Comparison of ENCODE assay signal across 2 cellular contexts in the genomic region with DNA sequence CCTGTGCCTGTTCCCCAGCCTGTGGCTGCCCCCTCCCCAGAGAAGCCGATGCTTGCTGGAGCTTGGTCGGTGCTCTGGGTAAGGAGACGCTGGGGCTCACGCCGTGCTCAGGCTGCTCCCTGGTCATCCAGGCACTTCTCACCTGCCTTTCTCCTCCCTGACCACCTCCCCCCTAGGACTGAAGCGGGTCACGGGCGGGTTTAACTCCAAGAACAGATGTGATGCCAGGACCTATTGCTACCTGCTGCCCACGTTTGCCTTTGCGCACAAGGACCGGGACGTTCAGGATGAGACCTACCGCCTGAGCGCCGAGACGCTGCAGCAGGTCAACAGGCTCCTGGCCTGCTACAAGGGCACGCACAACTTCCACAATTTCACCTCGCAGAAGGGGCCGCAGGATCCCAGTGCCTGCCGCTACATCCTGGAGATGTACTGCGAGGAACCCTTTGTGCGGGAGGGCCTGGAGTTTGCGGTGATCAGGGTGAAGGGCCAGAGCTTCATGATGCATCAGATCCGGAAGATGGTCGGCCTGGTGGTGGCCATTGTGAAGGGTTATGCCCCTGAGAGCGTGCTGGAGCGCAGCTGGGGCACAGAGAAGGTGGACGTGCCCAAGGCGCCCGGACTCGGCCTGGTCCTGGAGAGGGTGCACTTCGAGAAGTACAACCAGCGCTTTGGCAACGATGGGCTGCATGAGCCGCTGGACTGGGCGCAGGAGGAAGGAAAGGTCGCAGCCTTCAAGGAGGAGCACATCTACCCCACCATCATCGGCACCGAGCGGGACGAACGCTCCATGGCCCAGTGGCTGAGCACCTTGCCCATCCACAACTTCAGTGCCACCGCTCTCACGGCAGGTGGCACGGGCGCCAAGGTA.
TF ChIP-seq lines count a peak whose summit lies in the region.

No MANE protein-coding gene starts in this region.

TF ChIP-seq in K562, 482 proteins besides CTCF, POLR2A, EP300 and RAD21:
- 0 out of 2 replicates have a peak, but pooled peaks have one; percentile 39 for TF ChIP-seq RBFOX2 (IDR thresholded peaks at IDR 0.05; ENCODE audit: low read depth, low read length)
- TF ChIP-seq HNRNPK (IDR thresholded peaks at IDR 0.05; ENCODE audit: low read depth, low read length, poor library complexity, severe bottlenecking), result no peak
- no peak for TF ChIP-seq TSHZ1 (CRISPR knock-in tag; IDR thresholded peaks at IDR 0.05)
- TF ChIP-seq POLR2G (IDR thresholded peaks at IDR 0.05; ENCODE audit: low read depth, low read length), result peak; percentile 56

TF ChIP-seq in HepG2, 621 proteins besides CTCF, POLR2A, EP300 and RAD21:
- TF ChIP-seq KAT7 (CRISPR knock-in tag; IDR thresholded peaks at IDR 0.05; ENCODE audit: borderline replicate concordance) (no peak), ZNF687 (CRISPR knock-in tag; IDR thresholded peaks at IDR 0.05) (0 out of 2 replicates have a peak, but pooled peaks have one; percentile 11), ZNF574 (CRISPR knock-in tag; IDR thresholded peaks at IDR 0.05) (no peak), AGO2 (optimal IDR thresholded peaks at IDR 0.05; ENCODE audit: low read depth, low read length) (peak; percentile 95), ZNF468 (CRISPR knock-in tag; IDR thresholded peaks at IDR 0.05) (no peak), HOXA9 (CRISPR knock-in tag; IDR thresholded peaks at IDR 0.05; ENCODE audit: borderline replicate concordance) (no peak), RBFOX2 (IDR thresholded peaks at IDR 0.05; ENCODE audit: low read depth, low read length) (peak; percentile 60), IRF1 (CRISPR knock-in tag; IDR thresholded peaks at IDR 0.05; ENCODE audit: low read depth) (no peak), RBM22 (optimal IDR thresholded peaks at IDR 0.05; ENCODE audit: low read length) (peak; percentile 9), ZNF276 (CRISPR knock-in tag; IDR thresholded peaks at IDR 0.05; ENCODE audit: low read depth) (no peak), MZF1 (CRISPR knock-in tag; IDR thresholded peaks at IDR 0.05; ENCODE audit: borderline replicate concordance) (no peak), ZNF44 (CRISPR knock-in tag; IDR thresholded peaks at IDR 0.05) (no peak)
- TF ChIP-seq, protein P1, sequence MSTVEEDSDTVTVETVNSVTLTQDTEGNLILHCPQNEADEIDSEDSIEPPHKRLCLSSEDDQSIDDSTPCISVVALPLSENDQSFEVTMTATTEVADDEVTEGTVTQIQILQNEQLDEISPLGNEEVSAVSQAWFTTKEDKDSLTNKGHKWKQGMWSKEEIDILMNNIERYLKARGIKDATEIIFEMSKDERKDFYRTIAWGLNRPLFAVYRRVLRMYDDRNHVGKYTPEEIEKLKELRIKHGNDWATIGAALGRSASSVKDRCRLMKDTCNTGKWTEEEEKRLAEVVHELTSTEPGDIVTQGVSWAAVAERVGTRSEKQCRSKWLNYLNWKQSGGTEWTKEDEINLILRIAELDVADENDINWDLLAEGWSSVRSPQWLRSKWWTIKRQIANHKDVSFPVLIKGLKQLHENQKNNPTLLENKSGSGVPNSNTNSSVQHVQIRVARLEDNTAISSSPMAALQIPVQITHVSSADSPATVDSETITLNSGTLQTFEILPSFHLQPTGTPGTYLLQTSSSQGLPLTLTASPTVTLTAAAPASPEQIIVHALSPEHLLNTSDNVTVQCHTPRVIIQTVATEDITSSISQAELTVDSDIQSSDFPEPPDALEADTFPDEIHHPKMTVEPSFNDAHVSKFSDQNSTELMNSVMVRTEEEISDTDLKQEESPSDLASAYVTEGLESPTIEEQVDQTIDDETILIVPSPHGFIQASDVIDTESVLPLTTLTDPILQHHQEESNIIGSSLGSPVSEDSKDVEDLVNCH (CRISPR knock-in tag; IDR thresholded peaks at IDR 0.05), result no peak
